8 cellular contexts compared by ENCODE assay signal in the genomic region with DNA sequence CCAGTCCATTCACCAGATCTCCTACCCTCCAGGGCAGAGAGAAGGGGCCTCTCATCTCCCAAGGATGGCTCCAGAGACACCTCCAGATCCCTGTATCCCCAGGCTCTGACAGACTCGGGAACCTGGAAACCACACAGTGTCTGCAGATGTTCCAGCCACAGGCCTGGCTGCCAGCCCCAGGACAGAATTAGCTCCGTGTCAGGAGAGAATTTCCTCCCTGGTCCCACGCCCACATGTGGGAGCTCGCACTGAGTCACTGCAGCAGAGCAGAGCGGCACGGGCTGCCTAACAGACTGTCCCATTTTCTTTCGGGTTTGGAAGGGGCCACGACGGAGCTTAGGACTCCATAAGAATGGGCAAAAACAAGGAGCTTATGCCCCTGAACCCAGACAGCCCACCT. TPM values are rescaled to one million over a fixed set of nuclear protein-coding genes. Genes with fewer than 3 reads are reported as not detected.
DNase-seq lines count a peak whose midpoint lies in the region; ATAC-seq and TF ChIP-seq lines count a peak whose summit lies in the region.

No MANE protein-coding gene starts in this region.

- H4K20me1 ChIP-seq in BLaER1 = peaks cover 7% of the 10 kb centered on the region; the same call in 1 of the 2 replicates

- DNase-seq in RKO (ENCODE audit: low spot score) (peak; percentile 35), fibroblast of pulmonary artery (ENCODE audit: low read depth) (peak; percentile 76), omental fat pad (ENCODE audit: low spot score) (peak; percentile 67), NCI-H1417 treated with DMSO at 0.1 percent for 48 hours (lab: John Stamatoyannopoulos, UW) (no peak)
- no peak for DNase-seq in activated CD8-positive, alpha-beta memory T cell treated with anti-CD3 and anti-CD28 coated beads, Interleukin-2, amount 50 U/mL, for 48 hours

- ATAC-seq in omental fat pad (ENCODE audit: low FRiP score) (peak; percentile 90), HG03139 (IDR thresholded peaks at IDR 0.05; ENCODE audit: unreplicated experiment) (no peak), HG03039 (IDR thresholded peaks at IDR 0.05; ENCODE audit: unreplicated experiment) (no peak)

- H3K4me2 ChIP-seq in BLaER1 = peak overlapping the region; percentile 30; the same call in 1 of the 2 replicates

- H3K4me3 ChIP-seq in BLaER1 (no peak overlapping the region), fibroblast of pulmonary artery (replicated peaks; ENCODE audit: low read depth, low read length) (peak overlapping the region; percentile 10)

- TF ChIP-seq CTCF in fibroblast of pulmonary artery (IDR thresholded peaks at IDR 0.05; ENCODE audit: low read length, missing control alignments) (no peak), omental fat pad (IDR thresholded peaks at IDR 0.05) (no peak)

- H3K9ac ChIP-seq in BLaER1 = no peak overlapping the region

- no peak overlapping the region for H3K27ac ChIP-seq in BLaER1

- H3K4me1 ChIP-seq in BLaER1 = peaks cover 7% of the 10 kb centered on the region

- no peaks in the 10 kb centered on the region for H3K9me3 ChIP-seq in BLaER1

- no peaks in the 10 kb centered on the region for H3K36me3 ChIP-seq in BLaER1

- H3K27me3 ChIP-seq in BLaER1 = peaks cover 43% of the 10 kb centered on the region

RNA-seq across cellular contexts. Expression of a gene that starts 33.6 kb away (rescaled TPM):
- 10 to 100 TPM; 20.7 to 28.1 (median 23.1) TPM for total RNA-seq in omental fat pad

Comparison
In these comparisons a context has a peak if more than half of its experiments do, and no peak if none do; other contexts are left out.
1. DNase-seq: peak in RKO (single experiment), fibroblast of pulmonary artery (single experiment) and omental fat pad (single experiment); none in NCI-H1417 treated with DMSO at 0.1 percent for 48 hours (single experiment) and activated CD8-positive, alpha-beta memory T cell treated with anti-CD3 and anti-CD28 coated beads, Interleukin-2, amount 50 U/mL, for 48 hours (single experiment).